ENCODE assay signal across 18 cellular contexts in genomic region chr5:52692039-52692438, GRCh38.
DNase-seq lines count a peak whose midpoint lies in the region; TF ChIP-seq lines count a peak whose summit lies in the region.
"Had no signal": no experiment of that assay in that cellular context is flagged by ENCODE, and none has a peak within 500 bp of the region (broad histone marks: within the 10 kb centered on the region; RNA-seq: fewer than 3 reads in every experiment).

No MANE protein-coding gene starts in this region.

- H3K36me3 ChIP-seq in OCI-LY7 (ENCODE audit: insufficient read depth, low read length): no peaks in the 10 kb centered on the region
- H3K36me3 ChIP-seq: HAP-1, pancreas, upper lobe of right lung had no signal

- TF ChIP-seq CTCF in AG04449 (IDR thresholded peaks at IDR 0.05; ENCODE audit: insufficient read depth, low read length, missing control alignments) (no peak), HFF-Myc (IDR thresholded peaks at IDR 0.05; ENCODE audit: low read depth, low read length, missing control alignments) (no peak), OCI-LY7 (conservative IDR thresholded peaks at IDR 0.05; ENCODE audit: low read length) (no peak)

- H3K27ac ChIP-seq in OCI-LY7 (ENCODE audit: low read depth, low read length, poor library complexity, severe bottlenecking): no peak overlapping the region
- H3K27ac ChIP-seq: pancreas, upper lobe of right lung had no signal

- no peak overlapping the region for H2AFZ ChIP-seq in OCI-LY7 (ENCODE audit: low read length)

- H3K4me3 ChIP-seq in AG04449 (ENCODE audit: low read depth, low read length) (no peak overlapping the region), HFF-Myc (replicated peaks; ENCODE audit: low read depth, low read length) (no peak overlapping the region), OCI-LY7 (ENCODE audit: low read depth, low read length, poor library complexity, severe bottlenecking) (no peak overlapping the region)
- H3K4me3 ChIP-seq: HAP-1, pancreas, upper lobe of right lung had no signal

- POLR2A ChIA-PET in AG04449 (lab: Yijun Ruan, JAX): no interaction called here
- POLR2A ChIA-PET in OCI-LY7 (lab: Charles Lee): interaction anchor here (0.5 kb wide), 1 partner anchor 13 kb away, joined by 3 read pairs; no protein-coding TSS in a partner anchor

- no peaks in the 10 kb centered on the region for H3K4me1 ChIP-seq in OCI-LY7 (ENCODE audit: insufficient read depth, low read length, poor library complexity, severe bottlenecking)
- H3K4me1 ChIP-seq: HAP-1 had no signal

- BruUV-seq in OCI-LY7 (replicated peaks; lab: Mats Ljungman, UMichigan): no TSS peak

- no peaks in the 10 kb centered on the region for H3K9me3 ChIP-seq in OCI-LY7 (ENCODE audit: low read length)
- H3K9me3 ChIP-seq: HAP-1, pancreas, upper lobe of right lung had no signal

- DNase-seq in AG04449 (ENCODE audit: low read depth, low spot score) (peak; percentile 54), HFF-Myc (ENCODE audit: extremely low read depth, low read depth) (peak; percentile 27), astrocyte of the hippocampus (ENCODE audit: low read depth, low spot score) (peak; percentile 52), left kidney (ENCODE audit: low read depth, low spot score) (peak; percentile 63), NAMALWA (ENCODE audit: low spot score) (no peak), HK-2 (ENCODE audit: unreplicated experiment) (no peak), OCI-LY7 (ENCODE audit: low spot score) (no peak), mesenteric fat pad (ENCODE audit: low spot score) (no peak)
- DNase-seq: activated T-cell treated with anti-CD3 and anti-CD28 coated beads, Interleukin-2, amount 50 U/mL, for 24 hours; cerebellar nuclear complex; COR-L47; head of caudate nucleus; Karpas-422; pancreas; stimulated activated CD4-positive, alpha-beta T cell treated with anti-CD3 and anti-CD28 coated beads, Interleukin-12 subunit alpha, Interleukin-12 subunit beta, amount 100 ng/mL, for 4 hours; stimulated activated naive CD4-positive, alpha-beta T cell treated with Interleukin-2 at 50 U/mL for 16 hours; upper lobe of right lung had no signal

- CTCF ChIA-PET in AG04449 (lab: Yijun Ruan, JAX): interaction anchor here (0.9 to 3.5 kb wide), 10 partner anchors 28 to 256 kb away, joined by 3 to 29 read pairs (median 4); partner anchors contain the start of genes ITGA1 and PELO
- CTCF ChIA-PET in OCI-LY7 (lab: Charles Lee; ENCODE audit: unreplicated experiment): no interaction called here

- intact Hi-C loops in OCI-LY7 (cut with micrococcal nuclease; ENCODE audit: unreplicated experiment): loop anchor here (10.0 kb wide), 1 partner anchor 223 kb away; no protein-coding TSS in a partner anchor

- H3K9me2 ChIP-seq in OCI-LY7 (ENCODE audit: insufficient read depth, low read length): no peaks in the 10 kb centered on the region

- no peak overlapping the region for H3K4me2 ChIP-seq in OCI-LY7 (ENCODE audit: low read length)

- no peaks in the 10 kb centered on the region for H3K79me2 ChIP-seq in OCI-LY7 (ENCODE audit: insufficient read depth, low read depth, low read length)

- H4K20me1 ChIP-seq in OCI-LY7 (ENCODE audit: insufficient read depth, low read length): no peaks in the 10 kb centered on the region

Comparison
In these comparisons a context has a peak if more than half of its experiments do, and no peak if none do; other contexts are left out.
1. DNase-seq: peak in AG04449 (single experiment), HFF-Myc (single experiment), astrocyte of the hippocampus (single experiment) and left kidney (single experiment); none in NAMALWA (single experiment), HK-2 (single experiment), OCI-LY7 (single experiment) and mesenteric fat pad (single experiment).